ENCODE assay signal across 1 cellular context in genomic region chr17:82346342-82347300, GRCh38.
TF ChIP-seq lines count a peak whose summit lies in the region.

No MANE protein-coding gene starts in this region.

TF ChIP-seq in HepG2, 621 proteins besides CTCF, POLR2A, EP300 and RAD21 (continues in another document):
- TF ChIP-seq ZNF749 (CRISPR knock-in tag; IDR thresholded peaks at IDR 0.05; ENCODE audit: borderline replicate concordance) = peak; percentile 86; the same call in 1 of the 2 replicates
- no peak; the same call in 1 of the 2 replicates for TF ChIP-seq ZNF768 (CRISPR knock-in tag; IDR thresholded peaks at IDR 0.05)
- peak; percentile 98 for TF ChIP-seq MIXL1 (CRISPR knock-in tag; IDR thresholded peaks at IDR 0.05)
- TF ChIP-seq THAP8 (CRISPR knock-in tag; IDR thresholded peaks at IDR 0.05; ENCODE audit: borderline replicate concordance) = no peak; the same call in 1 of the 2 replicates
- TF ChIP-seq MAFF (IDR thresholded peaks at IDR 0.05; ENCODE audit: low read depth, low read length) = 0 out of 2 replicates have a peak, but pooled peaks have one; percentile 32
- no peak for TF ChIP-seq MTA3 (CRISPR knock-in tag; IDR thresholded peaks at IDR 0.05)
- TF ChIP-seq ZNF44 (CRISPR knock-in tag; IDR thresholded peaks at IDR 0.05) = no peak; the same call in none of the 2 replicates
- no peak for TF ChIP-seq ZNF569 (CRISPR knock-in tag; IDR thresholded peaks at IDR 0.05; ENCODE audit: borderline replicate concordance)
- TF ChIP-seq TBL1XR1 (IDR thresholded peaks at IDR 0.05; ENCODE audit: borderline replicate concordance, low read length, partially characterized antibody) = no peak
- peak; percentile 9; the same call in 1 of the 2 replicates for TF ChIP-seq ZNF737 (CRISPR knock-in tag; IDR thresholded peaks at IDR 0.05; ENCODE audit: borderline replicate concordance)
- no peak for TF ChIP-seq FIP1L1 (IDR thresholded peaks at IDR 0.05; ENCODE audit: borderline replicate concordance, insufficient read depth, low read depth, low read length)
- TF ChIP-seq MIER3 (CRISPR knock-in tag; IDR thresholded peaks at IDR 0.05; ENCODE audit: borderline replicate concordance) = peak; percentile 100
- TF ChIP-seq ZNF740 (CRISPR knock-in tag; IDR thresholded peaks at IDR 0.05) = peak; percentile 66; the same call in 1 of the 2 replicates
- peak; percentile 46; the same call in 1 of the 2 replicates for TF ChIP-seq UBTF (CRISPR knock-in tag; IDR thresholded peaks at IDR 0.05)
- TF ChIP-seq KIAA2018 (CRISPR knock-in tag; IDR thresholded peaks at IDR 0.05; ENCODE audit: borderline replicate concordance) = no peak
- TF ChIP-seq ZNF326 (CRISPR knock-in tag; IDR thresholded peaks at IDR 0.05; ENCODE audit: borderline replicate concordance) = no peak
- no peak for TF ChIP-seq ZNF407 (CRISPR knock-in tag; IDR thresholded peaks at IDR 0.05; ENCODE audit: not compliant biosample characterization)
- peak; percentile 90; the same call in 1 of the 2 replicates for TF ChIP-seq ZBTB25 (CRISPR knock-in tag; IDR thresholded peaks at IDR 0.05)
- TF ChIP-seq MED1 (CRISPR knock-in tag; IDR thresholded peaks at IDR 0.05) = peak; percentile 99
- TF ChIP-seq TFE3 (CRISPR knock-in tag; IDR thresholded peaks at IDR 0.05) = peak; percentile 100
- TF ChIP-seq GLI4 (CRISPR knock-in tag; IDR thresholded peaks at IDR 0.05; ENCODE audit: borderline replicate concordance) = no peak
- TF ChIP-seq DR1 (CRISPR knock-in tag; IDR thresholded peaks at IDR 0.05) = peak; percentile 51; the same call in 1 of the 2 replicates
- TF ChIP-seq BCL3 (CRISPR knock-in tag; IDR thresholded peaks at IDR 0.05) = no peak
- TF ChIP-seq ATAD3A (CRISPR knock-in tag; IDR thresholded peaks at IDR 0.05) = no peak
